Comparison of ENCODE assay signal across 1 cellular context in genomic region chr1:19151537-19151936, GRCh38.
TF ChIP-seq lines count a peak whose summit lies in the region.

No MANE protein-coding gene starts in this region.

TF ChIP-seq in SK-N-SH, 30 proteins besides CTCF, POLR2A, EP300 and RAD21 (continued from another document):
- no peak for TF ChIP-seq EZH2phosphoT487 (IDR thresholded peaks at IDR 0.05; ENCODE audit: borderline replicate concordance, low read depth)
- no peak for TF ChIP-seq TAF1 (IDR thresholded peaks at IDR 0.05; ENCODE audit: borderline replicate concordance, low read depth, low read length)
- TF ChIP-seq IRF3 (IDR thresholded peaks at IDR 0.05; ENCODE audit: low read depth, low read length): no peak
- no peak for TF ChIP-seq RFX5 (IDR thresholded peaks at IDR 0.05; ENCODE audit: low read length)
- no peak for TF ChIP-seq NRF1 (IDR thresholded peaks at IDR 0.05; ENCODE audit: low read depth, low read length)
